ENCODE assay signal across 8 cellular contexts in genomic region chr12:94261781-94262180, GRCh38.
DNase-seq lines count a peak whose midpoint lies in the region; ATAC-seq, FAIRE-seq and TF ChIP-seq lines count a peak whose summit lies in the region.

No MANE protein-coding gene starts in this region.

- H4K20me1 ChIP-seq in GM12878 (ENCODE audit: control insufficient read depth, insufficient read depth) = no peaks in the 10 kb centered on the region

- TF ChIP-seq EP300 in GM12878 (IDR thresholded peaks at IDR 0.05; ENCODE audit: borderline replicate concordance in 1 of 2, control insufficient read depth in 1 of 2, low read depth in 2 of 2, low read length in 2 of 2) (no peak), transverse colon (IDR thresholded peaks at IDR 0.05; ENCODE audit: low read depth) (no peak)

- ATAC-seq in GM12878 (no peak), lower lobe of right lung (no peak)

- H3K4me1 ChIP-seq in GM12878 (ENCODE audit: control insufficient read depth, insufficient read depth, low read length) = peaks cover 58% of the 10 kb centered on the region
- peaks cover 56% of the 10 kb centered on the region for H3K4me1 ChIP-seq in lower lobe of right lung
- H3K4me1 ChIP-seq in transverse colon = peaks cover 7 to 30% (median 12%) of the 10 kb centered on the region in 4 donors

- TF ChIP-seq RAD21 in GM12878 (IDR thresholded peaks at IDR 0.05; ENCODE audit: insufficient read depth, low read depth, low read length) = no peak

- peak overlapping the region; percentile 96 for H3K27ac Mint-ChIP-seq in activated naive CD4-positive, alpha-beta T cell treated with anti-CD3 and anti-CD28 coated beads for 36 hours

- CTCF ChIA-PET in activated naive CD4-positive, alpha-beta T cell treated with anti-CD3 and anti-CD28 coated beads for 36 hours (lab: Charles Lee) = interaction anchor here (1.4 kb wide), 1 partner anchor 127 kb away, joined by 3 read pairs; no protein-coding TSS in a partner anchor
- CTCF ChIA-PET in GM12878 (lab: Yijun Ruan, JAX) = interaction anchor here (0.6 to 2.7 kb wide), 9 partner anchors 8 to 219 kb away, joined by 3 to 11 read pairs (median 4); no protein-coding TSS in a partner anchor

- no peak for FAIRE-seq in GM12878 (lab: Jason Lieb, UNC)

- intact Hi-C loops in activated naive CD4-positive, alpha-beta T cell treated with anti-CD3 and anti-CD28 coated beads for 36 hours (cut with micrococcal nuclease) = loop anchor here (1.0 to 10.0 kb wide), 7 partner anchors 53 to 1211 kb away; partner anchors contain the start of genes CRADD, FGD6, METAP2 and NDUFA12
- intact Hi-C loops in GM12878 (cut with micrococcal nuclease; ENCODE audit: unreplicated experiment) = loop anchor here (1.0 to 2.0 kb wide), 3 partner anchors 33 to 113 kb away; partner anchors contain the start of gene PLXNC1
- intact Hi-C loops in lower lobe of right lung (cut with DNase I) = no loop called here
- intact Hi-C loops in transverse colon (cut with DNase I; ENCODE audit: low total_unique reads) = no loop called here

- 84% methylated on average over 3 of the region's 3 CpGs for WGBS in GM12878 (ENCODE audit: insufficient coverage, insufficient replicate concordance, low lambda C conversion rate, missing lambda C conversion rate)
- 63% methylated on average over 3 of the region's 3 CpGs; no CpG with 5 or more reads in 1 of the 2 donors for WGBS in transverse colon (ENCODE audit: low coverage in 1 of 2), 2 donors

- H2AFZ ChIP-seq in GM12878 (ENCODE audit: control insufficient read depth, low read depth, low read length) = no peak overlapping the region

- no peaks in the 10 kb centered on the region for H3K27me3 Mint-ChIP-seq in activated naive CD4-positive, alpha-beta T cell treated with anti-CD3 and anti-CD28 coated beads for 36 hours (ENCODE audit: low read depth)

- H3K36me3 ChIP-seq in GM12878 (ENCODE audit: control insufficient read depth in 2 of 2, insufficient read depth in 2 of 2, low read length in 1 of 2) (peaks cover 15 to 42% of the 10 kb centered on the region in 2 experiments), lower lobe of right lung (no peaks in the 10 kb centered on the region), transverse colon (no peaks in the 10 kb centered on the region)

- H3K79me2 ChIP-seq in GM12878 (ENCODE audit: control insufficient read depth, insufficient read depth, low read length) = no peaks in the 10 kb centered on the region

- H3K27me3 ChIP-seq in GM12878 (replicated peaks in 1 of 2; ENCODE audit: control insufficient read depth in 2 of 2, insufficient read depth in 2 of 2, low read length in 1 of 2) = no peaks in the 10 kb centered on the region
- no peaks in the 10 kb centered on the region for H3K27me3 ChIP-seq in lower lobe of right lung (ENCODE audit: low read depth)
- no peaks in the 10 kb centered on the region for H3K27me3 ChIP-seq in transverse colon

- H3K9me3 ChIP-seq in GM12878 (replicated peaks; ENCODE audit: control insufficient read depth, insufficient read depth, low read length) = no peaks in the 10 kb centered on the region; the same call in 2 of the 3 replicates
- no peaks in the 10 kb centered on the region for H3K9me3 ChIP-seq in lower lobe of right lung
- H3K9me3 ChIP-seq in transverse colon = no peaks in the 10 kb centered on the region

- H3K4me1 Mint-ChIP-seq in activated naive CD4-positive, alpha-beta T cell treated with anti-CD3 and anti-CD28 coated beads for 36 hours (ENCODE audit: low read depth) = peaks cover 25% of the 10 kb centered on the region

- H3K9ac ChIP-seq in GM12878 (ENCODE audit: control insufficient read depth, insufficient read depth, low read length) = peak overlapping the region; percentile 69

- H3K9me3 Mint-ChIP-seq in activated naive CD4-positive, alpha-beta T cell treated with anti-CD3 and anti-CD28 coated beads for 36 hours = no peaks in the 10 kb centered on the region

- peak overlapping the region; percentile 89 for H3K4me3 Mint-ChIP-seq in activated naive CD4-positive, alpha-beta T cell treated with anti-CD3 and anti-CD28 coated beads for 36 hours

- TF ChIP-seq POLR2A in GM12878 (IDR thresholded peaks at IDR 0.05; ENCODE audit: low read depth, low read length) (no peak), transverse colon (IDR thresholded peaks at IDR 0.05) (no peak)

- no peak for TF ChIP-seq CTCF in GM12878 (IDR thresholded peaks at IDR 0.05 in 2 of 3, conservative IDR thresholded peaks at IDR 0.05 in 1 of 3; ENCODE audit: control insufficient read depth in 2 of 3, extremely low read depth in 1 of 3, insufficient read depth in 1 of 3, low read depth in 3 of 3, low read length in 3 of 3)
- TF ChIP-seq CTCF in lower lobe of right lung (IDR thresholded peaks at IDR 0.05) = no peak
- TF ChIP-seq CTCF in transverse colon (IDR thresholded peaks at IDR 0.05) = no peak

- in situ Hi-C loops in GM12878 (cut with MboI) (no loop called here), transverse colon (cut with MboI; ENCODE audit: low pct_ligation_motif_present in 1 of 4, low pct_unique_long_range_greater_than_20kb in 1 of 4, low sequenced_read_pairs in 3 of 4) (no loop called here)

- no peak for DNase-seq in activated naive CD4-positive, alpha-beta T cell treated with anti-CD3 and anti-CD28 coated beads for 36 hours
- no peak for DNase-seq in activated naive CD4-positive, alpha-beta T cell treated with Interleukin-2 at 50 U/mL for 16 hours
- DNase-seq in GM12878 (ENCODE audit: low read depth, low spot score) (no peak), lower lobe of right lung (no peak), transverse colon (no peak), OCI-M2 (lab: John Stamatoyannopoulos, UW; ENCODE audit: unreplicated experiment) (no peak), NCI-H1694 (lab: John Stamatoyannopoulos, UW) (no peak), foreskin melanocyte (no peak)

- H3K4me3 ChIP-seq in GM12878 = peak overlapping the region; percentile 17; the same call in 1 of the 2 replicates
- peak overlapping the region; percentile 59 for H3K4me3 ChIP-seq in lower lobe of right lung
- peak overlapping the region in 3 of 4 donors; percentile 33 to 50 (median 44) for H3K4me3 ChIP-seq in transverse colon

- RAD21 ChIA-PET in GM12878 (lab: Charles Lee; ENCODE audit: unreplicated experiment) = interaction anchor here (0.8 to 7.5 kb wide), 14 partner anchors 9 to 172 kb away, joined by 3 to 107 read pairs (median 8); no protein-coding TSS in a partner anchor

- H3K4me2 ChIP-seq in GM12878 (ENCODE audit: control insufficient read depth, insufficient read depth) = peak overlapping the region; percentile 43

- BruUV-seq in GM12878 (replicated peaks; lab: Mats Ljungman, UMichigan) = TSS peak; percentile 67

- POLR2A ChIA-PET in GM12878 (lab: Charles Lee) = interaction anchor here (0.9 to 7.2 kb wide), 7 partner anchors 9 to 108 kb away, joined by 3 to 56 read pairs (median 7); no protein-coding TSS in a partner anchor

- peak overlapping the region; percentile 88 for H3K27ac ChIP-seq in GM12878 (ENCODE audit: control insufficient read depth, insufficient read depth)
- peak overlapping the region; percentile 88 for H3K27ac ChIP-seq in lower lobe of right lung
- H3K27ac ChIP-seq in transverse colon = peak overlapping the region; percentile 69 to 84 (median 78)

- SMC1A ChIA-PET in GM12878 (lab: Charles Lee; ENCODE audit: uncharacterized antibody, unreplicated experiment) = interaction anchor here (1.0 to 6.7 kb wide), 19 partner anchors 8 to 197 kb away, joined by 3 to 95 read pairs (median 10); no protein-coding TSS in a partner anchor

- peaks cover 5% of the 10 kb centered on the region for H3K36me3 Mint-ChIP-seq in activated naive CD4-positive, alpha-beta T cell treated with anti-CD3 and anti-CD28 coated beads for 36 hours (ENCODE audit: low read depth)

TF ChIP-seq in GM12878, 131 proteins besides CTCF, POLR2A, EP300 and RAD21:
- no peak for TF ChIP-seq IRF3 (IDR thresholded peaks at IDR 0.05)
- TF ChIP-seq SUPT20H (IDR thresholded peaks at IDR 0.05; ENCODE audit: borderline replicate concordance, control insufficient read depth, low read depth, low read length) = no peak
- no peak for TF ChIP-seq USF2 (IDR thresholded peaks at IDR 0.05; ENCODE audit: borderline replicate concordance, low read depth, low read length)
- no peak for TF ChIP-seq ETV6 (conservative IDR thresholded peaks at IDR 0.05 in 1 of 2, IDR thresholded peaks at IDR 0.05 in 1 of 2; ENCODE audit: borderline replicate concordance in 1 of 2, low read depth in 1 of 2)
- TF ChIP-seq TCF12 (IDR thresholded peaks at IDR 0.05; ENCODE audit: low read depth, low read length) = no peak

Comparison
In these comparisons a context has a peak if more than half of its experiments do, and no peak if none do; other contexts are left out.
1. intact Hi-C loops: an anchor here in activated naive CD4-positive, alpha-beta T cell treated with anti-CD3 and anti-CD28 coated beads for 36 hours (1.0 to 10.0 kb wide) and GM12878 (1.0 to 2.0 kb wide); none called in lower lobe of right lung and transverse colon.